In the genomic region with DNA sequence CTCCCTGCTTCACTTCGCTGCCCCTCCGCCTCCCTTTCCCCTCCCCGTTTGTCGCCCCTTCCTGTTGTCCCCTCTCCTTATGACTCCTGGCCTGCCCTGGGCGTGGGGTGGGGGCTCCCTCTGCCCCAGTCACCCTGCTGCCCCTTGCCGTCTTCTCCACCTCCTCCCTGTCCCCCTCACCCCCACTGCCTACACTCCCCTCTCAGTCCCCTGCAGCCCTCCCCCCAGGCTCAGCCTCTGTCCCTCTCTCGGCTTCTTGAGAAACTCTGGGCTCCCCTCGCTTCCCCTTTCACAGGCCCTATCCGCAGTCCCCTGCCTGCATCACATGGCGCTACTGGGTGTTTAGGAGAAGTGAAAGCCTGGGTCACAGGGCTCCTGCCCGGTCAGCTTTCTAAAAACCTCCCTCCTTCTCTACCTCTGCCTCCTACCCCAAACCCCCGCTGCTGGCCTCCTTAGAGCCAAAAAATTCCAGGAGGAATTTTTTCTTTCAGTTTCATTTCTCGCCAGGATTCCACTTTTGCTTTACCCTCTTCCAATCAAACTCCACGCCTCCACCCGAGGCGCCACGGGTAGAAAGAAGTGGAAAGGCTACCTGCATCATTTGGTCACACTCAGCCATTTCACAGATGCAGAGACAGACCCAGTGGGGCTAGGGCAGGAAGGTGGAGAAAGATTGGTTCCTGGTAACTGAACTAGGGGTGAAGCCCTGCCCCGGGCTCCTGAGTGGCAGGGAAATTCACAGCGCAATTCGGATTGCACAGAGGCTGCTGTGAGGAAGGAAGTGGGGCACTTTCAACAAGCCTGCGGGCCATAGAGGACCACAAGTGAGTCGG, we compare ENCODE assay signal across 8 cellular contexts. TPM values are rescaled to one million over a fixed set of nuclear protein-coding genes. Genes with fewer than 3 reads are reported as not detected.
DNase-seq lines count a peak whose midpoint lies in the region; ATAC-seq and TF ChIP-seq lines count a peak whose summit lies in the region.

TSS of gene SLC15A3 (minus strand) at position 268 of the 833 bp plus-strand sequence. CDS start 625 bp downstream, outside the sequence.

- H3K4me3 ChIP-seq in iPS-11a (ENCODE audit: low read depth, low read length) (peak within 1 kb of the TSS; percentile 31), skeletal muscle cell (ENCODE audit: low read depth, low read length) (peak within 1 kb of the TSS; percentile 37), BE2C (ENCODE audit: low read depth, low read length) (no peak within 1 kb of the TSS)

- no peak for TF ChIP-seq CTCF in BE2C (IDR thresholded peaks at IDR 0.05; ENCODE audit: low read depth, low read length)

- no peaks in the 10 kb centered on the region for H3K27me3 ChIP-seq in BE2C

- no peaks in the 10 kb centered on the region for H3K4me1 ChIP-seq in BE2C

- H3K36me3 ChIP-seq in BE2C = no peaks in the 10 kb centered on the region

- peak; percentile 82 for ATAC-seq in GM18498 (IDR thresholded peaks at IDR 0.05; ENCODE audit: unreplicated experiment)

- H3K27ac ChIP-seq in angular gyrus (ENCODE audit: low read depth, low read length) = peak within 1 kb of the TSS; percentile 52

- peak; percentile 43 for DNase-seq in HCEC 1CT
- peak; percentile 47 for DNase-seq in NCI-H226
- no peak for DNase-seq in skeletal muscle cell (ENCODE audit: low read depth)
- DNase-seq in BE2C = no peak
- no peak for DNase-seq in foreskin melanocyte

- H3K9me3 ChIP-seq in BE2C = no peaks in the 10 kb centered on the region

RNA-seq across cellular contexts. Expression of gene SLC15A3, which starts in this region (rescaled TPM):
- not detected for polyA plus RNA-seq in BE2C (2012; ENCODE audit: insufficient read depth, insufficient read length, low read depth)

Comparison
In these comparisons a context has a peak if more than half of its experiments do, and no peak if none do; other contexts are left out.
1. DNase-seq: peak in HCEC 1CT (single experiment) and NCI-H226 (single experiment); none in skeletal muscle cell (single experiment), BE2C (single experiment) and foreskin melanocyte (single experiment).